Comparison of ENCODE assay signal across 14 cellular contexts in genomic region chr4:128775916-128776315, GRCh38.
"Had no signal": no experiment of that assay in that cellular context is flagged by ENCODE, and none has a peak within 500 bp of the region (broad histone marks: within the 10 kb centered on the region; RNA-seq: fewer than 3 reads in every experiment).

No MANE protein-coding gene starts in this region.

- H3K9me3 ChIP-seq: esophagus squamous epithelium, psoas muscle, right lobe of liver, thoracic aorta, uterus had no signal

- DNase-seq: activated CD4-positive, alpha-beta T cell treated with anti-CD3 and anti-CD28 coated beads, Interleukin-2, amount 10 ng/mL, durations not matched to agents 24 days and 14 days; activated CD4-positive, CD25-positive, alpha-beta regulatory T cell; activated CD8-positive, alpha-beta memory T cell treated with anti-CD3 and anti-CD28 coated beads, Interleukin-2, amount 50 U/mL, for 48 hours; activated CD8-positive, alpha-beta T cell treated with anti-CD3 and anti-CD28 coated beads, Interleukin-2, amount 10 ng/mL, durations not matched to agents 7 days and 5 days; activated gamma-delta T cell; activated T-cell treated with anti-CD3 and anti-CD28 coated beads, Interleukin-2, amount 50 U/mL, for 72 hours; esophagus squamous epithelium; nephron progenitor cell; right lobe of liver; stimulated activated CD4-positive, alpha-beta T cell treated with anti-CD3 and anti-CD28 coated beads, Interleukin-1b, Interleukin-23, amount 100 ng/mL, for 48 hours; uterus had no signal

- H3K4me1 ChIP-seq: psoas muscle, right lobe of liver, uterus had no signal

- H3K27me3 ChIP-seq: esophagus squamous epithelium, right lobe of liver, uterus had no signal

- H3K36me3 ChIP-seq: esophagus squamous epithelium, right lobe of liver, thoracic aorta, uterus had no signal

- ATAC-seq: activated CD8-positive, alpha-beta T cell treated with anti-CD3 and anti-CD28 coated beads, Interleukin-2, amount 10 ng/mL, durations not matched to agents 7 days and 5 days; activated naive CD4-positive, alpha-beta T cell treated with anti-CD3 and anti-CD28 coated beads, Interleukin-2, amount 50 U/mL, for 72 hours; activated T-cell treated with anti-CD3 and anti-CD28 coated beads, Interleukin-2, amount 50 U/mL, for 72 hours; psoas muscle; right lobe of liver had no signal

- H3K27ac ChIP-seq: esophagus squamous epithelium, psoas muscle, right lobe of liver, thoracic aorta, uterus had no signal

- H3K4me3 ChIP-seq: esophagus squamous epithelium, psoas muscle, right lobe of liver, thoracic aorta, uterus had no signal
